In genomic region chr1:234599617-234600417, GRCh38 we compare ENCODE assay signal across 8 cellular contexts. TPM values are rescaled to one million over a fixed set of nuclear protein-coding genes. Genes with fewer than 3 reads are reported as not detected.
DNase-seq lines count a peak whose midpoint lies in the region; ATAC-seq, FAIRE-seq and TF ChIP-seq lines count a peak whose summit lies in the region.

No MANE protein-coding gene starts in this region.

- H3K79me2 ChIP-seq in H1 (ENCODE audit: control insufficient read depth in 1 of 2, insufficient read depth in 2 of 2, low read length in 2 of 2) (peaks cover 2 to 29% of the 10 kb centered on the region in 2 experiments; a peak in 3 of 4 replicates), mesendoderm (ENCODE audit: control insufficient read depth, insufficient read depth, low read length) (peaks cover 11% of the 10 kb centered on the region)

- no peak for TF ChIP-seq CTCF in H1 (IDR thresholded peaks at IDR 0.05; ENCODE audit: control extremely low read depth in 1 of 3, insufficient read depth in 1 of 3, low read depth in 1 of 3, low read length in 3 of 3)

- peak; percentile 11 to 16; a peak in 2 of 4 replicates for TF ChIP-seq RAD21 in H1 (IDR thresholded peaks at IDR 0.05 in 1 of 2, conservative IDR thresholded peaks at IDR 0.05 in 1 of 2; ENCODE audit: low read depth in 2 of 2, low read length in 2 of 2)

- H3K36me3 ChIP-seq in H1 (ENCODE audit: control insufficient read depth in 2 of 4, insufficient read depth in 4 of 4, low read length in 3 of 4): peaks cover 0 to 9% (median under 1%) of the 10 kb centered on the region in 4 experiments; a peak in 2 of 8 replicates
- no peaks in the 10 kb centered on the region for H3K36me3 ChIP-seq in mesendoderm (ENCODE audit: control insufficient read depth, insufficient read depth, low read length)

- peak overlapping the region; percentile 31 to 67 (median 57) for H3K4me3 ChIP-seq in H1 (ENCODE audit: extremely low read depth in 1 of 4, insufficient read depth in 2 of 4, low read depth in 3 of 4, low read length in 4 of 4)
- H3K4me3 ChIP-seq in mesendoderm (ENCODE audit: low read length): peak overlapping the region; percentile 23

- H3K79me1 ChIP-seq in H1 (ENCODE audit: low read depth, low read length) (no peaks in the 10 kb centered on the region), mesendoderm (ENCODE audit: low read length) (peaks cover 3% of the 10 kb centered on the region)

- H3K4me2 ChIP-seq in H1 (ENCODE audit: insufficient read depth in 1 of 2, low read depth in 2 of 2, low read length in 2 of 2) (peak overlapping the region; percentile 63 to 68), mesendoderm (ENCODE audit: low read length) (peak overlapping the region; percentile 68)

- H4K8ac ChIP-seq in H1 (ENCODE audit: extremely low read depth, insufficient read depth, low read length) (peak overlapping the region; percentile 91), mesendoderm (ENCODE audit: low read depth, low read length) (peak overlapping the region; percentile 56)

- no peak overlapping the region for H3K18ac ChIP-seq in H1 (ENCODE audit: extremely low read depth, low read length)
- H3K18ac ChIP-seq in mesendoderm (ENCODE audit: low read length): peak overlapping the region; percentile 93

- H3K4ac ChIP-seq in H1 (replicated peaks; ENCODE audit: insufficient read length, low read depth, low read length) (no peak overlapping the region), mesendoderm (ENCODE audit: low read depth, low read length) (peak overlapping the region; percentile 18)

- peaks cover 5 to 13% (median 9%) of the 10 kb centered on the region in 4 experiments; a peak in 6 of 7 replicates for H3K4me1 ChIP-seq in H1 (replicated peaks in 1 of 4; ENCODE audit: control insufficient read depth in 3 of 4, insufficient read depth in 4 of 4, low read length in 3 of 4)
- peaks cover 3% of the 10 kb centered on the region for H3K4me1 ChIP-seq in mesendoderm (ENCODE audit: control insufficient read depth, low read depth, low read length)

- POLR2A ChIA-PET in H1 (lab: Charles Lee; ENCODE audit: partially characterized antibody): interaction anchor here (1.0 to 3.6 kb wide), 9 partner anchors 11 to 497 kb away, joined by 3 to 35 read pairs (median 4); partner anchors contain the start of gene IRF2BP2

- H3K23ac ChIP-seq in H1 (ENCODE audit: insufficient read length) (no peak overlapping the region), mesendoderm (ENCODE audit: low read length) (no peak overlapping the region)

- H2BK12ac ChIP-seq in H1 (ENCODE audit: low read depth, low read length): no peak overlapping the region

- peaks cover 0 to 3% of the 10 kb centered on the region in 2 experiments; a peak in 1 of 4 replicates for H3K9me3 ChIP-seq in H1 (ENCODE audit: insufficient read depth in 2 of 2, low read depth in 1 of 2, low read length in 1 of 2)

- no peaks in the 10 kb centered on the region; the same call in 1 of the 2 replicates for H3K23me2 ChIP-seq in H1 (ENCODE audit: low read depth, low read length)

- peak in 1 of 2 experiments; percentile 54; a peak in 2 of 3 replicates for TF ChIP-seq POLR2A in H1 (IDR thresholded peaks at IDR 0.05; ENCODE audit: control extremely low read depth in 1 of 2, low read depth in 2 of 2, low read length in 2 of 2)

- CTCF ChIA-PET in H1 (lab: Charles Lee; ENCODE audit: partially characterized antibody): interaction anchor here (0.9 to 1.9 kb wide), 3 partner anchors 100 to 484 kb away, joined by 3 to 6 read pairs (median 3); no protein-coding TSS in a partner anchor

- peak overlapping the region; percentile 20; the same call in 1 of the 2 replicates for H3K27ac ChIP-seq in H1 (ENCODE audit: low read depth, low read length)
- peak overlapping the region; percentile 96 for H3K27ac ChIP-seq in mesendoderm (ENCODE audit: low read depth, low read length)

- H3K14ac ChIP-seq in H1 (ENCODE audit: insufficient read length): no peak overlapping the region

- FAIRE-seq in H1 (lab: Jason Lieb, UNC): no peak

- H2BK15ac ChIP-seq in H1 (ENCODE audit: low read length): no peak overlapping the region
- peak overlapping the region; percentile 76 for H2BK15ac ChIP-seq in mesendoderm (replicated peaks; ENCODE audit: low read depth)

- H2BK5ac ChIP-seq in H1 (ENCODE audit: low read depth, low read length): no peak overlapping the region; the same call in 1 of the 2 replicates
- H2BK5ac ChIP-seq in mesendoderm (ENCODE audit: low read length): no peak overlapping the region

- 3% methylated on average over 37 of the region's 87 CpGs; no CpG with 5 or more reads in 1 of the 2 experiments for WGBS in H1 (ENCODE audit: extremely low coverage in 1 of 2, insufficient coverage in 1 of 2, insufficient read length in 1 of 2, insufficient replicate concordance in 2 of 2, low coverage in 1 of 2, low lambda C conversion rate in 2 of 2, missing lambda C conversion rate in 1 of 2), 2 experiments
- no CpG with 5 or more reads among the region's 87 CpGs for WGBS in mesendoderm (ENCODE audit: extremely low coverage, insufficient coverage, low lambda C conversion rate)

- DNase-seq in COLO668 (lab: John Stamatoyannopoulos, UW; ENCODE audit: unreplicated experiment) (peak; percentile 94), NOMO-1 treated with DMSO at 0.1 percent for 48 hours (lab: John Stamatoyannopoulos, UW; ENCODE audit: unreplicated experiment) (peak; percentile 89), H1 (ENCODE audit: low read depth in 1 of 2, low spot score in 2 of 2) (peak; percentile 39 to 78), mesendoderm (peak; percentile 93)
- peak; percentile 49 to 67 (median 52) for DNase-seq in activated CD8-positive, alpha-beta memory T cell treated with anti-CD3 and anti-CD28 coated beads for 48 hours (ENCODE audit: low read depth in 2 of 3, low spot score in 2 of 3)
- DNase-seq in stimulated activated CD8-positive, alpha-beta memory T cell treated with anti-CD3 and anti-CD28 coated beads, Interleukin-15, amount 100 ng/mL, for 4 hours (ENCODE audit: low read depth in 2 of 2): peak; percentile 51 to 52

- ATAC-seq in GM19467 (IDR thresholded peaks at IDR 0.05; ENCODE audit: unreplicated experiment) (peak; percentile 67), HG03571 (IDR thresholded peaks at IDR 0.05; ENCODE audit: unreplicated experiment) (peak; percentile 55)

- H4K20me1 ChIP-seq in H1 (replicated peaks in 1 of 2; ENCODE audit: control insufficient read depth in 1 of 2, insufficient read depth in 2 of 2, low read length in 2 of 2): peaks cover 4 to 5% of the 10 kb centered on the region in 2 experiments

- peak overlapping the region; percentile 81 for H4K5ac ChIP-seq in H1 (ENCODE audit: insufficient read length, low read depth, low read length)
- no peak overlapping the region for H4K5ac ChIP-seq in mesendoderm (ENCODE audit: low read length)

- H2AK5ac ChIP-seq in H1 (ENCODE audit: low read depth, low read length) (no peak overlapping the region), mesendoderm (ENCODE audit: low read length) (no peak overlapping the region)

- no peak for TF ChIP-seq EP300 in H1 (IDR thresholded peaks at IDR 0.05; ENCODE audit: borderline replicate concordance in 1 of 2, low read depth in 2 of 2, low read length in 2 of 2)

- H2BK20ac ChIP-seq in H1 (ENCODE audit: low read length): no peak overlapping the region

- H4K91ac ChIP-seq in H1 (replicated peaks; ENCODE audit: insufficient read length, low read length): no peak overlapping the region

- H2AFZ ChIP-seq in H1 (ENCODE audit: low read length): no peak overlapping the region

- H3K27me3 ChIP-seq in H1 (replicated peaks in 1 of 4; ENCODE audit: control insufficient read depth in 3 of 4, extremely low read depth in 1 of 4, insufficient read depth in 3 of 4, low read length in 3 of 4): no peaks in the 10 kb centered on the region
- no peaks in the 10 kb centered on the region for H3K27me3 ChIP-seq in mesendoderm (ENCODE audit: insufficient read depth, low read length, poor library complexity)

- H3K56ac ChIP-seq in H1 (replicated peaks; ENCODE audit: insufficient read length, low read depth, low read length) (peak overlapping the region; percentile 56), mesendoderm (ENCODE audit: low read length) (peak overlapping the region; percentile 89)

- H2BK120ac ChIP-seq in H1 (replicated peaks; ENCODE audit: low read depth, low read length) (no peak overlapping the region), mesendoderm (ENCODE audit: low read depth, low read length) (peak overlapping the region; percentile 35)

- H3K9ac ChIP-seq in H1 (replicated peaks in 1 of 4; ENCODE audit: extremely low read depth in 1 of 4, low read depth in 3 of 4, low read length in 3 of 4) (peak overlapping the region in 3 of 4 experiments; percentile 13 to 70 (median 65); a peak in 6 of 7 replicates), mesendoderm (ENCODE audit: low read length) (peak overlapping the region; percentile 78)

TF ChIP-seq in H1, 55 proteins besides CTCF, POLR2A, EP300 and RAD21 (continues in another document):
- TF ChIP-seq SUZ12 (IDR thresholded peaks at IDR 0.05; ENCODE audit: low read length): no peak
- no peak for TF ChIP-seq GTF2F1 (IDR thresholded peaks at IDR 0.05; ENCODE audit: borderline replicate concordance, low read depth, low read length)
- no peak for TF ChIP-seq FOSL1 (IDR thresholded peaks at IDR 0.05; ENCODE audit: insufficient read depth, low read depth, low read length)
- TF ChIP-seq CREB1 (IDR thresholded peaks at IDR 0.05): peak; percentile 70
- no peak for TF ChIP-seq JUND (IDR thresholded peaks at IDR 0.05; ENCODE audit: low read length)
- TF ChIP-seq RNF2 (IDR thresholded peaks at IDR 0.05; ENCODE audit: borderline replicate concordance, low read depth, low read length, missing control alignments, poor library complexity, severe bottlenecking): no peak
- TF ChIP-seq TAF7 (optimal IDR thresholded peaks at IDR 0.05; ENCODE audit: borderline replicate concordance, low read depth, low read length): peak; percentile 64
- TF ChIP-seq KDM1A (IDR thresholded peaks at IDR 0.05; ENCODE audit: borderline replicate concordance, low read length): no peak
- no peak for TF ChIP-seq BCL11A (IDR thresholded peaks at IDR 0.05; ENCODE audit: low read depth in 2 of 2, low read length in 2 of 2)

RNA-seq across cellular contexts. Expression of gene IRF2BP2, which starts 10.2 kb away (rescaled TPM):
- 67.5 and 68.9 TPM in 2 replicates for total RNA-seq in H1 (2021; fragmentation: NEBNext Ultra II Directional; extraction: Animal tissue kit (Norgen Biotek cat#: 25700))
- polyA plus RNA-seq in H1 (2011; rRNA removed): 24.9 and 36.0 TPM in 2 replicates
- polyA plus RNA-seq in H1 (2011; cell fraction: cytosol; rRNA removed): 14.9 TPM
- 108 TPM for polyA plus RNA-seq in H1 (2011; cell fraction: nucleus; rRNA removed)
- 22.9 to 44.8 TPM (median 38.6 TPM) in 4 replicates for polyA plus RNA-seq in H1 (2012, experiment 1 of 2)
- polyA plus RNA-seq in H1 (2012, experiment 2 of 2): 26.3 TPM
- 31.8 TPM for polyA plus RNA-seq in H1 (2013, experiment 1 of 2)
- 31.3 TPM for polyA plus RNA-seq in H1 (2013, experiment 2 of 2)
- 22.1 and 38.7 TPM in 2 replicates for polyA minus RNA-seq in H1 (2011; rRNA and poly(A)+ RNA removed)
- polyA minus RNA-seq in H1 (2011; cell fraction: cytosol; rRNA and poly(A)+ RNA removed): 41.8 TPM
- polyA minus RNA-seq in H1 (2011; cell fraction: nucleus; rRNA and poly(A)+ RNA removed): 37.3 TPM
- polyA plus RNA-seq in mesendoderm (2013, experiment 1 of 2): 26.4 TPM
- 26.7 TPM for polyA plus RNA-seq in mesendoderm (2013, experiment 2 of 2)

Comparison
In these comparisons a context has a peak if more than half of its experiments do, and no peak if none do; other contexts are left out.
1. Peak in every context shown above with its lines: DNase-seq, ATAC-seq, H3K4me3 ChIP-seq and H3K27ac ChIP-seq.